In genomic region chr18:28824183-28824574, GRCh38 we compare ENCODE assay signal across 23 cellular contexts.
"Had no signal": no experiment of that assay in that cellular context is flagged by ENCODE, and none has a peak within 500 bp of the region (broad histone marks: within the 10 kb centered on the region; RNA-seq: fewer than 3 reads in every experiment).

No MANE protein-coding gene starts in this region.

- H3K4me1 ChIP-seq: esophagus squamous epithelium, gastrocnemius medialis, heart right ventricle, left lung, lower lobe of right lung had no signal

- H3K27ac ChIP-seq: coronary artery, dorsolateral prefrontal cortex, epithelial cell of prostate, esophagus squamous epithelium, gastrocnemius medialis, heart right ventricle, left lung, lower lobe of right lung had no signal

- DNase-seq: dermis blood vessel endothelial cell; dorsolateral prefrontal cortex; effector CD4-positive, alpha-beta T cell; effector memory CD8-positive, alpha-beta T cell; endodermal cell; erythroblast; esophagus squamous epithelium; foreskin melanocyte; gastrocnemius medialis; glutamatergic neuron; head of caudate nucleus; heart right ventricle; hippocampal formation; left cardiac atrium; left lung; left ventricle myocardium superior; lower lobe of right lung; mesenchymal stem cell; mucosa of descending colon; naive B cell had no signal

- H3K36me3 ChIP-seq: esophagus squamous epithelium, gastrocnemius medialis, heart right ventricle, left lung, lower lobe of right lung had no signal

- H3K9me3 ChIP-seq: esophagus squamous epithelium, gastrocnemius medialis, lower lobe of right lung had no signal

- H3K27me3 ChIP-seq: dorsolateral prefrontal cortex, esophagus squamous epithelium, gastrocnemius medialis, heart right ventricle, left lung had no signal

- ATAC-seq: effector memory CD8-positive, alpha-beta T cell; esophagus mucosa; gastrocnemius medialis; heart right ventricle; left cardiac atrium; left lung; left ventricle myocardium superior; mucosa of descending colon had no signal

- H3K4me3 ChIP-seq: coronary artery, dorsolateral prefrontal cortex, esophagus squamous epithelium, gastrocnemius medialis, heart right ventricle, left lung, lower lobe of right lung, mucosa of descending colon had no signal
